ENCODE assay signal across 8 cellular contexts in genomic region chr5:173328896-173329369, GRCh38. TPM values are rescaled to one million over a fixed set of nuclear protein-coding genes. Genes with fewer than 3 reads are reported as not detected.
DNase-seq lines count a peak whose midpoint lies in the region; ATAC-seq and TF ChIP-seq lines count a peak whose summit lies in the region.

No MANE protein-coding gene starts in this region.

- TF ChIP-seq CTCF in HEK293 (tag by site-specific recombination; IDR thresholded peaks at IDR 0.05): no peak
- TF ChIP-seq CTCF in VCaP (conservative IDR thresholded peaks at IDR 0.05): no peak
- no peak for TF ChIP-seq CTCF in fibroblast of mammary gland (conservative IDR thresholded peaks at IDR 0.05; ENCODE audit: control insufficient read depth, insufficient read depth, low read depth, low read length)
- no peak for TF ChIP-seq CTCF in CD8-positive, alpha-beta T cell (IDR thresholded peaks at IDR 0.05)

- H3K27me3 Mint-ChIP-seq in CD8-positive, alpha-beta T cell (ENCODE audit: low read depth): peaks cover 71% of the 10 kb centered on the region

- H3K9me3 ChIP-seq in HEK293 (ENCODE audit: control insufficient read depth, insufficient read depth, low read depth, low read length): no peaks in the 10 kb centered on the region
- no peaks in the 10 kb centered on the region for H3K9me3 ChIP-seq in CD8-positive, alpha-beta T cell (ENCODE audit: low read length)

- intact Hi-C loops in left colon (cut with DNase I, micrococcal nuclease): no loop called here
- intact Hi-C loops in CD8-positive, alpha-beta T cell (cut with DNase I, micrococcal nuclease): no loop called here

- H3K27me3 ChIP-seq in CD8-positive, alpha-beta T cell (ENCODE audit: insufficient read depth, low read length): peaks cover 7% of the 10 kb centered on the region

- peak; percentile 76 for DNase-seq in AG20443 (ENCODE audit: low spot score)
- DNase-seq in fibroblast of mammary gland (ENCODE audit: low read depth): peak; percentile 62
- peak; percentile 44 for DNase-seq in skeletal muscle cell (ENCODE audit: low read depth)
- DNase-seq in left colon: no peak
- no peak for DNase-seq in CD8-positive, alpha-beta T cell

- peaks cover 17% of the 10 kb centered on the region for H3K4me1 Mint-ChIP-seq in CD8-positive, alpha-beta T cell (ENCODE audit: low read depth)

- POLR2A ChIA-PET in HEK293 (lab: Yijun Ruan, JAX): interaction anchor here (0.7 to 6.2 kb wide), 13 partner anchors 12 to 557 kb away, joined by 3 to 134 read pairs (median 6); partner anchors contain the start of genes ATP6V0E1, BNIP1, DUSP1 and NKX2-5
- POLR2A ChIA-PET in CD8-positive, alpha-beta T cell (lab: Charles Lee): no interaction called here

- H3K4me3 Mint-ChIP-seq in CD8-positive, alpha-beta T cell: no peak overlapping the region

- H3K27ac Mint-ChIP-seq in CD8-positive, alpha-beta T cell: no peak overlapping the region

- ATAC-seq in left colon (no peak), GM18511 (IDR thresholded peaks at IDR 0.05; ENCODE audit: unreplicated experiment) (no peak)
- no peak for ATAC-seq in CD8-positive, alpha-beta T cell

- H3K4me3 ChIP-seq in HEK293 (ENCODE audit: low read depth, low read length): peak overlapping the region; percentile 62
- H3K4me3 ChIP-seq in fibroblast of mammary gland (ENCODE audit: control insufficient read depth, low read depth, low read length): peak overlapping the region; percentile 58
- H3K4me3 ChIP-seq in skeletal muscle cell (ENCODE audit: low read depth, low read length): peak overlapping the region; percentile 89
- H3K4me3 ChIP-seq in CD8-positive, alpha-beta T cell (ENCODE audit: low read depth, low read length): no peak overlapping the region

- no peaks in the 10 kb centered on the region for H3K4me1 ChIP-seq in HEK293 (ENCODE audit: control insufficient read depth, insufficient read depth, low read length)
- no peaks in the 10 kb centered on the region for H3K4me1 ChIP-seq in CD8-positive, alpha-beta T cell (ENCODE audit: insufficient read depth, low read length)

- H3K36me3 Mint-ChIP-seq in CD8-positive, alpha-beta T cell: no peaks in the 10 kb centered on the region

- peaks cover 0 to 19% of the 10 kb centered on the region in 2 experiments; a peak in 2 of 3 replicates for H3K36me3 ChIP-seq in HEK293 (ENCODE audit: control insufficient read depth in 2 of 2, insufficient read depth in 1 of 2, low read length in 2 of 2)
- no peaks in the 10 kb centered on the region for H3K36me3 ChIP-seq in CD8-positive, alpha-beta T cell (ENCODE audit: insufficient read depth, low read length)

- CTCF ChIA-PET in HEK293 (lab: Yijun Ruan, JAX): interaction anchor here (0.6 to 7.8 kb wide), 8 partner anchors 10 to 622 kb away, joined by 3 to 212 read pairs (median 4); no protein-coding TSS in a partner anchor
- CTCF ChIA-PET in CD8-positive, alpha-beta T cell (lab: Charles Lee): interaction anchor here (2.0 kb wide), 1 partner anchor 34 kb away, joined by 4 read pairs; no protein-coding TSS in a partner anchor

- no peaks in the 10 kb centered on the region for H3K9me3 Mint-ChIP-seq in CD8-positive, alpha-beta T cell

- H3K27ac ChIP-seq in HEK293 (ENCODE audit: extremely low read depth, low read depth, low read length): peak overlapping the region; percentile 88
- H3K27ac ChIP-seq in VCaP: peak overlapping the region; percentile 96
- H3K27ac ChIP-seq in CD8-positive, alpha-beta T cell (ENCODE audit: low read depth, low read length): no peak overlapping the region

TF ChIP-seq in HEK293, 187 proteins besides CTCF, POLR2A, EP300 and RAD21 (continues in another document):
- TF ChIP-seq SP7 (tag by site-specific recombination; IDR thresholded peaks at IDR 0.05) (peak; percentile 25; the same call in 1 of the 2 replicates), SCRT2 (tag by site-specific recombination; IDR thresholded peaks at IDR 0.05) (no peak), ZNF324 (tag by site-specific recombination; IDR thresholded peaks at IDR 0.05) (0 out of 2 replicates have a peak, but pooled peaks have one; percentile 63), GLIS1 (tag by site-specific recombination; IDR thresholded peaks at IDR 0.05) (no peak), ZNF10 (tag by site-specific recombination; IDR thresholded peaks at IDR 0.05) (peak; percentile 77; the same call in 1 of the 2 replicates), ZNF223 (tag by site-specific recombination; IDR thresholded peaks at IDR 0.05) (0 out of 2 replicates have a peak, but pooled peaks have one; percentile 37), IKZF3 (tag by site-specific recombination; IDR thresholded peaks at IDR 0.05) (peak; percentile 72; the same call in 1 of the 2 replicates), ZBTB17 (tag by site-specific recombination; IDR thresholded peaks at IDR 0.05) (peak; percentile 58), ZBTB1 (tag by site-specific recombination; IDR thresholded peaks at IDR 0.05) (no peak), ZNF112 (tag by site-specific recombination; IDR thresholded peaks at IDR 0.05) (no peak), ZNF488 (tag by site-specific recombination; IDR thresholded peaks at IDR 0.05) (no peak), ZBTB20 (tag by site-specific recombination; IDR thresholded peaks at IDR 0.05) (peak; percentile 64; the same call in 1 of the 2 replicates), ZNF341 (tag by site-specific recombination; IDR thresholded peaks at IDR 0.05; ENCODE audit: low read depth) (no peak), ZNF785 (tag by site-specific recombination; IDR thresholded peaks at IDR 0.05) (no peak), WT1 (tag by site-specific recombination; IDR thresholded peaks at IDR 0.05) (0 out of 2 replicates have a peak, but pooled peaks have one; percentile 21), ZNF211 (tag by site-specific recombination; IDR thresholded peaks at IDR 0.05; ENCODE audit: low read depth) (no peak), ZNF555 (tag by site-specific recombination; conservative IDR thresholded peaks at IDR 0.05) (no peak), ZNF366 (tag by site-specific recombination; conservative IDR thresholded peaks at IDR 0.05) (peak; percentile 77), ZNF335 (tag by site-specific recombination; conservative IDR thresholded peaks at IDR 0.05) (no peak; the same call in 1 of the 2 replicates)
- TF ChIP-seq, protein P1, sequence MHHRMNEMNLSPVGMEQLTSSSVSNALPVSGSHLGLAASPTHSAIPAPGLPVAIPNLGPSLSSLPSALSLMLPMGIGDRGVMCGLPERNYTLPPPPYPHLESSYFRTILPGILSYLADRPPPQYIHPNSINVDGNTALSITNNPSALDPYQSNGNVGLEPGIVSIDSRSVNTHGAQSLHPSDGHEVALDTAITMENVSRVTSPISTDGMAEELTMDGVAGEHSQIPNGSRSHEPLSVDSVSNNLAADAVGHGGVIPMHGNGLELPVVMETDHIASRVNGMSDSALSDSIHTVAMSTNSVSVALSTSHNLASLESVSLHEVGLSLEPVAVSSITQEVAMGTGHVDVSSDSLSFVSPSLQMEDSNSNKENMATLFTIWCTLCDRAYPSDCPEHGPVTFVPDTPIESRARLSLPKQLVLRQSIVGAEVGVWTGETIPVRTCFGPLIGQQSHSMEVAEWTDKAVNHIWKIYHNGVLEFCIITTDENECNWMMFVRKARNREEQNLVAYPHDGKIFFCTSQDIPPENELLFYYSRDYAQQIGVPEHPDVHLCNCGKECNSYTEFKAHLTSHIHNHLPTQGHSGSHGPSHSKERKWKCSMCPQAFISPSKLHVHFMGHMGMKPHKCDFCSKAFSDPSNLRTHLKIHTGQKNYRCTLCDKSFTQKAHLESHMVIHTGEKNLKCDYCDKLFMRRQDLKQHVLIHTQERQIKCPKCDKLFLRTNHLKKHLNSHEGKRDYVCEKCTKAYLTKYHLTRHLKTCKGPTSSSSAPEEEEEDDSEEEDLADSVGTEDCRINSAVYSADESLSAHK (tag by site-specific recombination; IDR thresholded peaks at IDR 0.05): peak; percentile 5; the same call in 1 of the 2 replicates

RNA-seq across cellular contexts. Expression of gene STC2, which starts 0.7 kb away (rescaled TPM):
- total RNA-seq in left colon: 1 to 10 TPM in 1 of 2 donors, under 1 TPM in 1; 0.43 to 1.7 TPM
- not detected for total RNA-seq in CD8-positive, alpha-beta T cell

Comparison
In these comparisons a context has a peak if more than half of its experiments do, and no peak if none do; other contexts are left out.
1. DNase-seq: peak in AG20443 (single experiment), fibroblast of mammary gland (single experiment) and skeletal muscle cell (single experiment); none in left colon (0 of 2) and CD8-positive, alpha-beta T cell (0 of 7).